ENCODE assay signal across 35 cellular contexts in genomic region chr14:52405314-52405713, GRCh38.
"Had no signal": no experiment of that assay in that cellular context is flagged by ENCODE, and none has a peak within 500 bp of the region (broad histone marks: within the 10 kb centered on the region; RNA-seq: fewer than 3 reads in every experiment).

No MANE protein-coding gene starts in this region.

- H3K36me3 Mint-ChIP-seq: T-cell had no signal

- H3K27me3 Mint-ChIP-seq: T-cell, T-helper 17 cell had no signal

- H3K4me3 Mint-ChIP-seq: activated CD8-positive, alpha-beta T cell treated with anti-CD3 and anti-CD28 coated beads, Interleukin-2, amount 10 ng/mL, durations not matched to agents 7 days and 5 days; T-cell; T-helper 17 cell had no signal

- H3K9me3 ChIP-seq: Peyer's patch had no signal

- ATAC-seq: activated CD8-positive, alpha-beta T cell treated with anti-CD3 and anti-CD28 coated beads, Interleukin-2, amount 10 ng/mL, durations not matched to agents 7 days and 5 days; activated naive CD4-positive, alpha-beta T cell treated with anti-CD3 and anti-CD28 coated beads, Interleukin-2, amount 50 U/mL, for 72 hours; PC-3; Right ventricle myocardium inferior; SK-N-SH treated with all-trans-retinoic acid at 6 μM for 48 hours; T-cell; T-helper 17 cell had no signal

- H3K4me3 ChIP-seq: Peyer's patch had no signal

- H3K27me3 ChIP-seq: brain microvascular endothelial cell, Peyer's patch had no signal

- DNase-seq: activated CD4-positive, alpha-beta T cell treated with anti-CD3 and anti-CD28 coated beads for 1 hour; activated CD4-positive, alpha-beta T cell treated with anti-CD3 and anti-CD28 coated beads for 48 hours; activated CD4-positive, alpha-beta T cell treated with anti-CD3 and anti-CD28 coated beads, Interleukin-2, amount 50 U/mL, for 48 hours; activated CD4-positive, CD25-positive, alpha-beta regulatory T cell; activated CD8-positive, alpha-beta memory T cell treated with anti-CD3 and anti-CD28 coated beads, Interleukin-2, amount 50 U/mL, for 48 hours; activated CD8-positive, alpha-beta T cell treated with anti-CD3 and anti-CD28 coated beads, Interleukin-2, amount 10 ng/mL, durations not matched to agents 7 days and 5 days; activated effector memory CD4-positive, alpha-beta T cell treated with anti-CD3 and anti-CD28 coated beads, Interleukin-2, amount 50 U/mL, for 16 hours; activated naive CD4-positive, alpha-beta T cell; activated T-cell treated with anti-CD3 and anti-CD28 coated beads, Interleukin-2, amount 50 U/mL, for 48 hours; amniotic stem cell; aorta; brain microvascular endothelial cell; central memory CD4-positive, alpha-beta T cell; KG1; MM.1S; MV-4-11; NCI-H1092; NCI-H1436 treated with DMSO at 0.1 percent for 48 hours; NCI-H1694 treated with DMSO at 0.1 percent for 48 hours; NCI-H2029; NCI-H345; NCI-H510A; NCI-H526; NCI-H748 treated with DMSO at 0.1 percent for 48 hours; NK-92 treated with Interleukin-12 subunit alpha and Interleukin-12 subunit beta, amount 100 ng/mL, for 24 hours; PC-3; Peyer's patch; SIG-M5; T-cell; T-helper 17 cell; T1000; WERI-Rb-1 had no signal

- H3K27ac Mint-ChIP-seq: activated naive CD4-positive, alpha-beta T cell treated with anti-CD3 and anti-CD28 coated beads, Interleukin-2, amount 50 U/mL, for 72 hours; T-cell; T-helper 17 cell had no signal

- H3K36me3 ChIP-seq: brain microvascular endothelial cell, Peyer's patch, WERI-Rb-1 had no signal
